Comparison of ENCODE assay signal across 16 cellular contexts in the genomic region with DNA sequence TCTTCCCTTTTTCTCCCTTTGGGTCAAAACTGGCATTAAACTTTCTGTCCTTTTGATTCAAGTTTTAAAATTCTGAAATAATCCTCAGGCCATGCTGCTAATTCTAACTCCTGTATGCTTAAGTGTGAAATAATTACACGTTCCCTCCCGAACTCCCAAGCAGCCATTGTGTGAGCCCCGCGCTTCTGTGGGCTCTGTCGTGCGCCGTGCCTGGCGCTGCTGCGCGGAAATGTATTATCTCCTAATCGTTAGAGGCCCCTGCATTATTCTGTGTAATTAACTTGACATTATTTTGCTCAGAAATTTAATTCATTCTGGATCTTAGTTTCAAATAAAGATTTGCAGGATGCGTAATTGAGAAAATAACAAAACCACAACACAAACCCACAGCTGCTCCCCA. TPM values are rescaled to one million over a fixed set of nuclear protein-coding genes. Genes with fewer than 3 reads are reported as not detected.
DNase-seq lines count a peak whose midpoint lies in the region; ATAC-seq and TF ChIP-seq lines count a peak whose summit lies in the region.
"Had no signal": no experiment of that assay in that cellular context is flagged by ENCODE, and none has a peak within 500 bp of the region (broad histone marks: within the 10 kb centered on the region; RNA-seq: fewer than 3 reads in every experiment).

No MANE protein-coding gene starts in this region.

- H3K4me1 Mint-ChIP-seq in T-helper 1 cell treated with Interleukin-12 subunit alpha and Interleukin-12 subunit beta and Interleukin-4 antibody, amounts not matched to agents 30 μg/mL and 1 μg/mL, for 36 hours (ENCODE audit: low read depth) = peaks cover 2% of the 10 kb centered on the region
- peaks cover 19% of the 10 kb centered on the region for H3K4me1 Mint-ChIP-seq in stimulated activated effector memory CD8-positive, alpha-beta T cell treated with anti-CD3 and anti-CD28 coated beads, Interleukin-12 subunit alpha, Interleukin-12 subunit beta, amount 100 ng/mL, for 72 hours
- H3K4me1 Mint-ChIP-seq in WTC11 = no peaks in the 10 kb centered on the region
- H3K4me1 Mint-ChIP-seq: B cell had no signal

- TF ChIP-seq CTCF in esophagus muscularis mucosa (IDR thresholded peaks at IDR 0.05) = no peak
- no peak for TF ChIP-seq CTCF in WTC11 (IDR thresholded peaks at IDR 0.05)

- no peak overlapping the region for H3K4me3 ChIP-seq in esophagus muscularis mucosa

- H3K27me3 Mint-ChIP-seq in T-helper 1 cell treated with Interleukin-12 subunit alpha and Interleukin-12 subunit beta and Interleukin-4 antibody, amounts not matched to agents 30 μg/mL and 1 μg/mL, for 36 hours (ENCODE audit: low read depth) = no peaks in the 10 kb centered on the region
- H3K27me3 Mint-ChIP-seq in WTC11 (ENCODE audit: low read depth) = no peaks in the 10 kb centered on the region
- H3K27me3 Mint-ChIP-seq: B cell; CD4-positive, alpha-beta T cell had no signal

- POLR2A ChIA-PET in WTC11 (lab: Charles Lee) = no interaction called here

- no peak for TF ChIP-seq EP300 in esophagus muscularis mucosa (IDR thresholded peaks at IDR 0.05)

- CTCF ChIA-PET in WTC11 (lab: Charles Lee) = interaction anchor here (1.3 kb wide), 1 partner anchor 17 kb away, joined by 4 read pairs; no protein-coding TSS in a partner anchor

- ATAC-seq in stimulated activated effector memory CD8-positive, alpha-beta T cell treated with anti-CD3 and anti-CD28 coated beads, Interleukin-12 subunit alpha, Interleukin-12 subunit beta, amount 100 ng/mL, for 72 hours = no peak
- ATAC-seq in WTC11 (no peak), GM19035 (IDR thresholded peaks at IDR 0.05; ENCODE audit: unreplicated experiment) (no peak)
- ATAC-seq: HCT116 had no signal

- H3K27ac ChIP-seq in esophagus muscularis mucosa (replicated peaks in 1 of 4) = no peak overlapping the region
- H3K27ac ChIP-seq: HL-60 had no signal

- TF ChIP-seq POLR2A in esophagus muscularis mucosa (IDR thresholded peaks at IDR 0.05; ENCODE audit: low read depth) = no peak

- no peak overlapping the region for H3K4me3 Mint-ChIP-seq in T-helper 1 cell treated with Interleukin-12 subunit alpha and Interleukin-12 subunit beta and Interleukin-4 antibody, amounts not matched to agents 30 μg/mL and 1 μg/mL, for 36 hours
- H3K4me3 Mint-ChIP-seq in stimulated activated effector memory CD8-positive, alpha-beta T cell treated with anti-CD3 and anti-CD28 coated beads, Interleukin-12 subunit alpha, Interleukin-12 subunit beta, amount 100 ng/mL, for 72 hours = no peak overlapping the region
- H3K4me3 Mint-ChIP-seq in WTC11 = no peak overlapping the region
- H3K4me3 Mint-ChIP-seq: B cell; CD4-positive, alpha-beta T cell had no signal

- H3K36me3 ChIP-seq in esophagus muscularis mucosa = no peaks in the 10 kb centered on the region

- H3K4me1 ChIP-seq in esophagus muscularis mucosa = no peaks in the 10 kb centered on the region

- peak overlapping the region; percentile 41 for H3K27ac Mint-ChIP-seq in T-helper 1 cell treated with Interleukin-12 subunit alpha and Interleukin-12 subunit beta and Interleukin-4 antibody, amounts not matched to agents 30 μg/mL and 1 μg/mL, for 36 hours
- H3K27ac Mint-ChIP-seq in stimulated activated effector memory CD8-positive, alpha-beta T cell treated with anti-CD3 and anti-CD28 coated beads, Interleukin-12 subunit alpha, Interleukin-12 subunit beta, amount 100 ng/mL, for 72 hours = peak overlapping the region; percentile 38
- H3K27ac Mint-ChIP-seq in WTC11 = no peak overlapping the region
- H3K27ac Mint-ChIP-seq: B cell; CD4-positive, alpha-beta T cell had no signal

- peaks cover 0 to 4% (median 0%) of the 10 kb centered on the region in 4 donors for H3K27me3 ChIP-seq in esophagus muscularis mucosa

- 95% methylated on average over 12 of the region's 12 CpGs for WGBS in esophagus muscularis mucosa

- no peaks in the 10 kb centered on the region for H3K9me3 Mint-ChIP-seq in T-helper 1 cell treated with Interleukin-12 subunit alpha and Interleukin-12 subunit beta and Interleukin-4 antibody, amounts not matched to agents 30 μg/mL and 1 μg/mL, for 36 hours
- no peaks in the 10 kb centered on the region for H3K9me3 Mint-ChIP-seq in stimulated activated effector memory CD8-positive, alpha-beta T cell treated with anti-CD3 and anti-CD28 coated beads, Interleukin-12 subunit alpha, Interleukin-12 subunit beta, amount 100 ng/mL, for 72 hours
- H3K9me3 Mint-ChIP-seq in WTC11 = no peaks in the 10 kb centered on the region

- intact Hi-C loops in esophagus muscularis mucosa (cut with DNase I) = no loop called here

- DNase-seq in T-helper 1 cell (no peak), NCI-H2227 treated with DMSO at 0.1 percent for 48 hours (lab: John Stamatoyannopoulos, UW) (peak; percentile 5), esophagus muscularis mucosa (ENCODE audit: extremely low spot score) (peak; percentile 53), WTC11 (ENCODE audit: low spot score) (no peak)
- DNase-seq in stimulated activated effector memory CD8-positive, alpha-beta T cell treated with anti-CD3 and anti-CD28 coated beads, Interleukin-12 subunit alpha, Interleukin-12 subunit beta, amount 100 ng/mL, for 72 hours (ENCODE audit: low spot score in 2 of 2) = no peak
- DNase-seq: C1 segment of cervical spinal cord; Calu3; CD4-positive, alpha-beta T cell; DMS79 had no signal

- H3K9me3 ChIP-seq in esophagus muscularis mucosa = no peaks in the 10 kb centered on the region

- H3K36me3 Mint-ChIP-seq in T-helper 1 cell treated with Interleukin-12 subunit alpha and Interleukin-12 subunit beta and Interleukin-4 antibody, amounts not matched to agents 30 μg/mL and 1 μg/mL, for 36 hours (ENCODE audit: low read depth) = no peaks in the 10 kb centered on the region
- H3K36me3 Mint-ChIP-seq in stimulated activated effector memory CD8-positive, alpha-beta T cell treated with anti-CD3 and anti-CD28 coated beads, Interleukin-12 subunit alpha, Interleukin-12 subunit beta, amount 100 ng/mL, for 72 hours = no peaks in the 10 kb centered on the region
- H3K36me3 Mint-ChIP-seq in WTC11 = no peaks in the 10 kb centered on the region

TF ChIP-seq in WTC11, 78 proteins besides CTCF, POLR2A, EP300 and RAD21 (continues in another document):
- TF ChIP-seq ESRRA (CRISPR knock-in tag; IDR thresholded peaks at IDR 0.05; ENCODE audit: borderline replicate concordance) (no peak), KAT7 (CRISPR knock-in tag; IDR thresholded peaks at IDR 0.05; ENCODE audit: borderline replicate concordance) (no peak), NR1H2 (CRISPR knock-in tag; IDR thresholded peaks at IDR 0.05) (no peak), ZNF138 (CRISPR knock-in tag; conservative IDR thresholded peaks at IDR 0.05) (no peak)
- TF ChIP-seq, protein P1, sequence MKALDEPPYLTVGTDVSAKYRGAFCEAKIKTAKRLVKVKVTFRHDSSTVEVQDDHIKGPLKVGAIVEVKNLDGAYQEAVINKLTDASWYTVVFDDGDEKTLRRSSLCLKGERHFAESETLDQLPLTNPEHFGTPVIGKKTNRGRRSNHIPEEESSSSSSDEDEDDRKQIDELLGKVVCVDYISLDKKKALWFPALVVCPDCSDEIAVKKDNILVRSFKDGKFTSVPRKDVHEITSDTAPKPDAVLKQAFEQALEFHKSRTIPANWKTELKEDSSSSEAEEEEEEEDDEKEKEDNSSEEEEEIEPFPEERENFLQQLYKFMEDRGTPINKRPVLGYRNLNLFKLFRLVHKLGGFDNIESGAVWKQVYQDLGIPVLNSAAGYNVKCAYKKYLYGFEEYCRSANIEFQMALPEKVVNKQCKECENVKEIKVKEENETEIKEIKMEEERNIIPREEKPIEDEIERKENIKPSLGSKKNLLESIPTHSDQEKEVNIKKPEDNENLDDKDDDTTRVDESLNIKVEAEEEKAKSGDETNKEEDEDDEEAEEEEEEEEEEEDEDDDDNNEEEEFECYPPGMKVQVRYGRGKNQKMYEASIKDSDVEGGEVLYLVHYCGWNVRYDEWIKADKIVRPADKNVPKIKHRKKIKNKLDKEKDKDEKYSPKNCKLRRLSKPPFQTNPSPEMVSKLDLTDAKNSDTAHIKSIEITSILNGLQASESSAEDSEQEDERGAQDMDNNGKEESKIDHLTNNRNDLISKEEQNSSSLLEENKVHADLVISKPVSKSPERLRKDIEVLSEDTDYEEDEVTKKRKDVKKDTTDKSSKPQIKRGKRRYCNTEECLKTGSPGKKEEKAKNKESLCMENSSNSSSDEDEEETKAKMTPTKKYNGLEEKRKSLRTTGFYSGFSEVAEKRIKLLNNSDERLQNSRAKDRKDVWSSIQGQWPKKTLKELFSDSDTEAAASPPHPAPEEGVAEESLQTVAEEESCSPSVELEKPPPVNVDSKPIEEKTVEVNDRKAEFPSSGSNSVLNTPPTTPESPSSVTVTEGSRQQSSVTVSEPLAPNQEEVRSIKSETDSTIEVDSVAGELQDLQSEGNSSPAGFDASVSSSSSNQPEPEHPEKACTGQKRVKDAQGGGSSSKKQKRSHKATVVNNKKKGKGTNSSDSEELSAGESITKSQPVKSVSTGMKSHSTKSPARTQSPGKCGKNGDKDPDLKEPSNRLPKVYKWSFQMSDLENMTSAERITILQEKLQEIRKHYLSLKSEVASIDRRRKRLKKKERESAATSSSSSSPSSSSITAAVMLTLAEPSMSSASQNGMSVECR (CRISPR knock-in tag; IDR thresholded peaks at IDR 0.05; ENCODE audit: borderline replicate concordance) = no peak
- TF ChIP-seq, protein P2, sequence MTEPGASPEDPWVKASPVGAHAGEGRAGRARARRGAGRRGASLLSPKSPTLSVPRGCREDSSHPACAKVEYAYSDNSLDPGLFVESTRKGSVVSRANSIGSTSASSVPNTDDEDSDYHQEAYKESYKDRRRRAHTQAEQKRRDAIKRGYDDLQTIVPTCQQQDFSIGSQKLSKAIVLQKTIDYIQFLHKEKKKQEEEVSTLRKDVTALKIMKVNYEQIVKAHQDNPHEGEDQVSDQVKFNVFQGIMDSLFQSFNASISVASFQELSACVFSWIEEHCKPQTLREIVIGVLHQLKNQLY (CRISPR knock-in tag; IDR thresholded peaks at IDR 0.05) = no peak
- TF ChIP-seq, protein P3, sequence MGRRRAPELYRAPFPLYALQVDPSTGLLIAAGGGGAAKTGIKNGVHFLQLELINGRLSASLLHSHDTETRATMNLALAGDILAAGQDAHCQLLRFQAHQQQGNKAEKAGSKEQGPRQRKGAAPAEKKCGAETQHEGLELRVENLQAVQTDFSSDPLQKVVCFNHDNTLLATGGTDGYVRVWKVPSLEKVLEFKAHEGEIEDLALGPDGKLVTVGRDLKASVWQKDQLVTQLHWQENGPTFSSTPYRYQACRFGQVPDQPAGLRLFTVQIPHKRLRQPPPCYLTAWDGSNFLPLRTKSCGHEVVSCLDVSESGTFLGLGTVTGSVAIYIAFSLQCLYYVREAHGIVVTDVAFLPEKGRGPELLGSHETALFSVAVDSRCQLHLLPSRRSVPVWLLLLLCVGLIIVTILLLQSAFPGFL (CRISPR knock-in tag; IDR thresholded peaks at IDR 0.05; ENCODE audit: borderline replicate concordance) = no peak

RNA-seq across cellular contexts. Expression of a gene that starts 7.3 kb away (rescaled TPM):
- total RNA-seq in esophagus muscularis mucosa = under 1 TPM in 2 of 4 donors, not detected in 2; 0.83 to 0.99 TPM
- 0.32 to 0.68 TPM (median 0.37 TPM) in 3 replicates for total RNA-seq in WTC11 (2021)
- total RNA-seq: Calu3, G401, H4 had no signal

Comparison
In these comparisons a context has a peak if more than half of its experiments do, and no peak if none do; other contexts are left out.
1. DNase-seq: peak in NCI-H2227 treated with DMSO at 0.1 percent for 48 hours (single experiment) and esophagus muscularis mucosa (single experiment); none in T-helper 1 cell (0 of 5), stimulated activated effector memory CD8-positive, alpha-beta T cell treated with anti-CD3 and anti-CD28 coated beads, Interleukin-12 subunit alpha, Interleukin-12 subunit beta, amount 100 ng/mL, for 72 hours (0 of 2) and WTC11 (single experiment).